In the genomic region with DNA sequence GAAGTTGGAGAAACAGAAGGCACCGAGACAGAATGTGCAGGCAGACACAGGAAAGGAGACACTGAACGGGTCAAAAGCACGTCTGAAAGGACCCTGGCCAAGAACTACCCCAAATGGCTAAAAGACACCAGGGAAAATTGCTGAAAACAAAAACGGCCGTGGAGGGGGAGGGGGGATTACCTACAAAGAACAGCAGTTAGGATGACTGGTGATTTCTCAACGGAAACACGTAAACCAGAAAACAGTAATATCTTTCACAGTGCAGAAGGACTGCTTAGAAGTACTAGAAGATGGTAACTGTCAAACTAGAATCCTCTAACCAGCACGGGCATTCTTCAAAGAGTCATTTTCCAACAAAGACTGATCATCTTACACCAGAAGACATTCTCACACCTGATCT, we compare ENCODE assay signal across 1 cellular context.
TF ChIP-seq lines count a peak whose summit lies in the region.

No MANE protein-coding gene starts in this region.

TF ChIP-seq in IMR-90, 13 proteins besides CTCF, POLR2A, EP300 and RAD21 (continued from another document):
- TF ChIP-seq RCOR1 (IDR thresholded peaks at IDR 0.05; ENCODE audit: insufficient replicate concordance, low read length) (no peak), RFX5 (IDR thresholded peaks at IDR 0.05; ENCODE audit: low read depth, low read length) (no peak), MAZ (IDR thresholded peaks at IDR 0.05; ENCODE audit: borderline replicate concordance, low read depth, low read length) (no peak), MAFK (IDR thresholded peaks at IDR 0.05; ENCODE audit: low read depth, low read length) (no peak)
- TF ChIP-seq, protein P1, sequence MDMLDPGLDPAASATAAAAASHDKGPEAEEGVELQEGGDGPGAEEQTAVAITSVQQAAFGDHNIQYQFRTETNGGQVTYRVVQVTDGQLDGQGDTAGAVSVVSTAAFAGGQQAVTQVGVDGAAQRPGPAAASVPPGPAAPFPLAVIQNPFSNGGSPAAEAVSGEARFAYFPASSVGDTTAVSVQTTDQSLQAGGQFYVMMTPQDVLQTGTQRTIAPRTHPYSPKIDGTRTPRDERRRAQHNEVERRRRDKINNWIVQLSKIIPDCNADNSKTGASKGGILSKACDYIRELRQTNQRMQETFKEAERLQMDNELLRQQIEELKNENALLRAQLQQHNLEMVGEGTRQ (IDR thresholded peaks at IDR 0.05; ENCODE audit: low read depth, low read length): no peak
